Comparison of ENCODE assay signal across 1 cellular context in the genomic region with DNA sequence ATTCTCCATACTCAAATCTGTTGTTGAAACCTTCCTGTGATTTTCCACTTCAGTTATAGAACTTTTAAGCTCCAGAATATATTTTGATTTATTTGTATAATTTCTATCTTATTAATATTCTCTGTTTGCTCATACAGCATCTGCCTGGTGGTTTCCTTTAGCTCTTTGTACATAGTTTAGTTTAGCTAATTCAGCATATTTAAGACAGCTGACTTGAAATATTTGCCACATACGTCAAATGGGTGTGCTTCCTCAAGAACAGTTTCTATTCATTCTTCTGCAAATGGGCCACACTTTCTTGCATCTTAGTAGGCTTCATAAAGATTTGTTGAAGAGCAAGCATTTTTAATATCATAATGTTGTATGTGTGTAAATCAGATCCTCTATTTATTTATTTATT.
TF ChIP-seq lines count a peak whose summit lies in the region.

No MANE protein-coding gene starts in this region.

TF ChIP-seq in HepG2, 621 proteins besides CTCF, POLR2A, EP300 and RAD21:
- TF ChIP-seq, protein P1, sequence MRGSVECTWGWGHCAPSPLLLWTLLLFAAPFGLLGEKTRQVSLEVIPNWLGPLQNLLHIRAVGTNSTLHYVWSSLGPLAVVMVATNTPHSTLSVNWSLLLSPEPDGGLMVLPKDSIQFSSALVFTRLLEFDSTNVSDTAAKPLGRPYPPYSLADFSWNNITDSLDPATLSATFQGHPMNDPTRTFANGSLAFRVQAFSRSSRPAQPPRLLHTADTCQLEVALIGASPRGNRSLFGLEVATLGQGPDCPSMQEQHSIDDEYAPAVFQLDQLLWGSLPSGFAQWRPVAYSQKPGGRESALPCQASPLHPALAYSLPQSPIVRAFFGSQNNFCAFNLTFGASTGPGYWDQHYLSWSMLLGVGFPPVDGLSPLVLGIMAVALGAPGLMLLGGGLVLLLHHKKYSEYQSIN (CRISPR knock-in tag; IDR thresholded peaks at IDR 0.05; ENCODE audit: borderline replicate concordance) = no peak
- no peak for TF ChIP-seq BRD4 (CRISPR knock-in tag; IDR thresholded peaks at IDR 0.05)
- no peak for TF ChIP-seq ZNF773 (CRISPR knock-in tag; IDR thresholded peaks at IDR 0.05; ENCODE audit: borderline replicate concordance)
- 0 out of 2 replicates have a peak, but pooled peaks have one; percentile 34 for TF ChIP-seq MAFF (IDR thresholded peaks at IDR 0.05; ENCODE audit: low read depth, low read length)
- peak; percentile 19 to 48; a peak in 3 of 4 replicates for TF ChIP-seq MAFK (conservative IDR thresholded peaks at IDR 0.05 in 1 of 2, IDR thresholded peaks at IDR 0.05 in 1 of 2; ENCODE audit: low read length in 2 of 2)
